Comparison of ENCODE assay signal across 26 cellular contexts in the genomic region with DNA sequence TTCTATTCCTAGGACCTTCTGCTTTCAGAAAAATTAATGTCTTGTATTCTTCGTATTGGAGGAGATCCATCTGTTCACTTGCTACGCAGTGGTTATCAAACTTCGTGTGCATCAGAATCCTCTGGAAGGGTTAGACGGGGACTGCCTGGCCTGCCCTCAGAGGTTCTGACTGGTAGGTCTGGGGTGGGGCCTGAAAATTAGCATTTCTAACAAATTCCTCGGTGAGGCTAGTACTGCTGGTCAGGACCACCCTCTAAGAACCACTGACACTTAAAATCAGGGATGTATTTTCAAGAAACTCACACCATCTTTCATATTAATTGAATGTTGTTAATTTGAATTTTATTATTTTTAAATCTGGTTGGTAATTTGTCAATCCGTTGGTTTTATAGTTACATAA.
DNase-seq lines count a peak whose midpoint lies in the region; FAIRE-seq and TF ChIP-seq lines count a peak whose summit lies in the region.
"Had no signal": no experiment of that assay in that cellular context is flagged by ENCODE, and none has a peak within 500 bp of the region (broad histone marks: within the 10 kb centered on the region; RNA-seq: fewer than 3 reads in every experiment).

No MANE protein-coding gene starts in this region.

- no peak overlapping the region for H3K14ac ChIP-seq in H1 (ENCODE audit: insufficient read length)

- H3K27ac ChIP-seq in H1 (ENCODE audit: low read depth, low read length) (no peak overlapping the region), testis (no peak overlapping the region), left ventricle myocardium inferior (replicated peaks) (no peak overlapping the region)
- H3K27ac ChIP-seq: BLaER1 had no signal

- H3K79me2 ChIP-seq in H1 (ENCODE audit: control insufficient read depth in 1 of 2, insufficient read depth in 2 of 2, low read length in 2 of 2), result no peaks in the 10 kb centered on the region

- H2BK120ac ChIP-seq in H1 (replicated peaks; ENCODE audit: low read depth, low read length), result no peak overlapping the region

- no peak for FAIRE-seq in H1 (lab: Jason Lieb, UNC)
- FAIRE-seq: A204.1, GM12878, GM12892, GM18507 had no signal

- CTCF ChIA-PET in H1 (lab: Charles Lee; ENCODE audit: partially characterized antibody), result no interaction called here

- H2BK15ac ChIP-seq in H1 (ENCODE audit: low read length), result no peak overlapping the region

- DNase-seq in H7 (peak; percentile 5), H1 (ENCODE audit: low read depth in 1 of 2, low spot score in 2 of 2) (no peak), iPS-NIHi11 (ENCODE audit: low spot score) (peak; percentile 12), testis (no peak), left ventricle myocardium inferior (no peak)
- DNase-seq in activated CD4-positive, CD25-positive, alpha-beta regulatory T cell (lab: John Stamatoyannopoulos, UW), result no peak
- DNase-seq: 8988T; ACHN; BE2C; C1 segment of cervical spinal cord; CD4-positive, alpha-beta memory T cell; CD4-positive, CD25-positive, alpha-beta regulatory T cell; CD8-positive, alpha-beta memory T cell; COR-L47; DMS 273 treated with DMSO at 0.1 percent for 48 hours; DMS153; DMS53; DMS79; DND-41; EL; GDM1 had no signal

- POLR2A ChIA-PET in H1 (lab: Charles Lee; ENCODE audit: partially characterized antibody), result no interaction called here

- TF ChIP-seq CTCF in H1 (IDR thresholded peaks at IDR 0.05; ENCODE audit: control extremely low read depth in 1 of 3, insufficient read depth in 1 of 3, low read depth in 1 of 3, low read length in 3 of 3), result no peak
- no peak for TF ChIP-seq CTCF in testis (IDR thresholded peaks at IDR 0.05)
- no peak for TF ChIP-seq CTCF in left ventricle myocardium inferior (IDR thresholded peaks at IDR 0.05; ENCODE audit: borderline replicate concordance)

- no peak overlapping the region for H2AK5ac ChIP-seq in H1 (ENCODE audit: low read depth, low read length)

- 68% methylated on average over 6 of the region's 6 CpGs; no CpG with 5 or more reads in 1 of the 2 experiments for WGBS in H1 (ENCODE audit: extremely low coverage in 1 of 2, insufficient coverage in 1 of 2, insufficient read length in 1 of 2, insufficient replicate concordance in 2 of 2, low coverage in 1 of 2, low lambda C conversion rate in 2 of 2, missing lambda C conversion rate in 1 of 2), 2 experiments
- 84 to 85% methylated on average over 6 of the region's 6 CpGs for WGBS in testis, 2 donors

- H2BK5ac ChIP-seq in H1 (ENCODE audit: low read depth, low read length), result no peak overlapping the region

- no peak overlapping the region for H2BK12ac ChIP-seq in H1 (ENCODE audit: low read depth, low read length)

- H2AFZ ChIP-seq in H1 (ENCODE audit: low read length), result no peak overlapping the region

- H3K9me3 ChIP-seq in H1 (ENCODE audit: insufficient read depth in 2 of 2, low read depth in 1 of 2, low read length in 1 of 2) (no peaks in the 10 kb centered on the region), testis (no peaks in the 10 kb centered on the region), left ventricle myocardium inferior (replicated peaks) (no peaks in the 10 kb centered on the region)
- H3K9me3 ChIP-seq: BE2C, BLaER1 had no signal

- H2BK20ac ChIP-seq in H1 (ENCODE audit: low read length), result no peak overlapping the region

- TF ChIP-seq EP300 in H1 (IDR thresholded peaks at IDR 0.05; ENCODE audit: borderline replicate concordance in 1 of 2, low read depth in 2 of 2, low read length in 2 of 2), result no peak

- H3K79me1 ChIP-seq in H1 (ENCODE audit: low read depth, low read length), result no peaks in the 10 kb centered on the region

- TF ChIP-seq POLR2A in H1 (IDR thresholded peaks at IDR 0.05; ENCODE audit: control extremely low read depth in 1 of 2, low read depth in 2 of 2, low read length in 2 of 2) (no peak), testis (IDR thresholded peaks at IDR 0.05) (no peak)

- H4K91ac ChIP-seq in H1 (replicated peaks; ENCODE audit: insufficient read length, low read length), result no peak overlapping the region

- H3K23me2 ChIP-seq in H1 (ENCODE audit: low read depth, low read length), result no peaks in the 10 kb centered on the region

- H4K20me1 ChIP-seq in H1 (replicated peaks in 1 of 2; ENCODE audit: control insufficient read depth in 1 of 2, insufficient read depth in 2 of 2, low read length in 2 of 2), result no peaks in the 10 kb centered on the region
- H4K20me1 ChIP-seq: BLaER1 had no signal

- H3K4me3 ChIP-seq in H7 (ENCODE audit: insufficient read depth, low read depth, low read length), result no peak overlapping the region
- no peak overlapping the region for H3K4me3 ChIP-seq in H1 (ENCODE audit: extremely low read depth in 1 of 4, insufficient read depth in 2 of 4, low read depth in 3 of 4, low read length in 4 of 4)
- H3K4me3 ChIP-seq in testis, result no peak overlapping the region
- H3K4me3 ChIP-seq in left ventricle myocardium inferior, result no peak overlapping the region
- H3K4me3 ChIP-seq: BLaER1, GM12878 had no signal

- no peak overlapping the region for H3K4ac ChIP-seq in H1 (replicated peaks; ENCODE audit: insufficient read length, low read depth, low read length)

- intact Hi-C loops in testis (cut with DNase I; ENCODE audit: low total_unique reads), result no loop called here
- intact Hi-C loops in left ventricle myocardium inferior (cut with micrococcal nuclease), result no loop called here

- no peak for TF ChIP-seq RAD21 in H1 (IDR thresholded peaks at IDR 0.05 in 1 of 2, conservative IDR thresholded peaks at IDR 0.05 in 1 of 2; ENCODE audit: low read depth in 2 of 2, low read length in 2 of 2)

- no peak overlapping the region for H3K18ac ChIP-seq in H1 (ENCODE audit: extremely low read depth, low read length)

- no peak overlapping the region for H4K5ac ChIP-seq in H1 (ENCODE audit: insufficient read length, low read depth, low read length)

- no peak overlapping the region for H4K8ac ChIP-seq in H1 (ENCODE audit: extremely low read depth, insufficient read depth, low read length)

- H3K4me2 ChIP-seq in H1 (ENCODE audit: insufficient read depth in 1 of 2, low read depth in 2 of 2, low read length in 2 of 2), result no peak overlapping the region
- H3K4me2 ChIP-seq: BLaER1 had no signal

- no peak overlapping the region for H3K23ac ChIP-seq in H1 (ENCODE audit: insufficient read length)

- no peaks in the 10 kb centered on the region for H3K27me3 ChIP-seq in H7 (ENCODE audit: control insufficient read depth, insufficient read depth, low read length)
- no peaks in the 10 kb centered on the region; a peak in 1 of 7 replicates for H3K27me3 ChIP-seq in H1 (replicated peaks in 1 of 4; ENCODE audit: control insufficient read depth in 3 of 4, extremely low read depth in 1 of 4, insufficient read depth in 3 of 4, low read length in 3 of 4)
- H3K27me3 ChIP-seq in testis, result no peaks in the 10 kb centered on the region
- no peaks in the 10 kb centered on the region for H3K27me3 ChIP-seq in left ventricle myocardium inferior (ENCODE audit: low read depth)
- H3K27me3 ChIP-seq: BE2C, BLaER1 had no signal

- H3K56ac ChIP-seq in H1 (replicated peaks; ENCODE audit: insufficient read length, low read depth, low read length), result no peak overlapping the region

- no peak overlapping the region for H3K9ac ChIP-seq in H1 (replicated peaks in 1 of 4; ENCODE audit: extremely low read depth in 1 of 4, low read depth in 3 of 4, low read length in 3 of 4)
- H3K9ac ChIP-seq: BLaER1 had no signal

- H3K4me1 ChIP-seq in H1 (replicated peaks in 1 of 4; ENCODE audit: control insufficient read depth in 3 of 4, insufficient read depth in 4 of 4, low read length in 3 of 4), result peaks cover 0 to 2% (median 1%) of the 10 kb centered on the region in 4 experiments; a peak in 2 of 7 replicates
- no peaks in the 10 kb centered on the region for H3K4me1 ChIP-seq in testis
- H3K4me1 ChIP-seq in left ventricle myocardium inferior, result no peaks in the 10 kb centered on the region
- H3K4me1 ChIP-seq: BE2C had no signal

- H3K36me3 ChIP-seq in H7 (replicated peaks; ENCODE audit: control insufficient read depth, insufficient read depth, low read length) (no peaks in the 10 kb centered on the region), H1 (ENCODE audit: control insufficient read depth in 2 of 4, insufficient read depth in 4 of 4, low read length in 3 of 4) (no peaks in the 10 kb centered on the region), testis (ENCODE audit: low read depth, missing control alignments) (no peaks in the 10 kb centered on the region), left ventricle myocardium inferior (no peaks in the 10 kb centered on the region)
- H3K36me3 ChIP-seq: BE2C, BLaER1 had no signal

TF ChIP-seq in H1, 55 proteins besides CTCF, POLR2A, EP300 and RAD21:
- TF ChIP-seq TEAD4 (IDR thresholded peaks at IDR 0.05; ENCODE audit: low read depth, low read length), result peak; percentile 29; the same call in 1 of the 2 replicates
- TF ChIP-seq, protein P1, sequence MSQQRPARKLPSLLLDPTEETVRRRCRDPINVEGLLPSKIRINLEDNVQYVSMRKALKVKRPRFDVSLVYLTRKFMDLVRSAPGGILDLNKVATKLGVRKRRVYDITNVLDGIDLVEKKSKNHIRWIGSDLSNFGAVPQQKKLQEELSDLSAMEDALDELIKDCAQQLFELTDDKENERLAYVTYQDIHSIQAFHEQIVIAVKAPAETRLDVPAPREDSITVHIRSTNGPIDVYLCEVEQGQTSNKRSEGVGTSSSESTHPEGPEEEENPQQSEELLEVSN (IDR thresholded peaks at IDR 0.05), result no peak

Comparison
In these comparisons a context has a peak if more than half of its experiments do, and no peak if none do; other contexts are left out.
1. DNase-seq: peak in H7 (single experiment) and iPS-NIHi11 (single experiment); none in H1 (0 of 2), testis (single experiment), left ventricle myocardium inferior (single experiment) and activated CD4-positive, CD25-positive, alpha-beta regulatory T cell (0 of 4).